In genomic region chr1:20496725-20497383, GRCh38 we compare ENCODE assay signal across 12 cellular contexts. TPM values are rescaled to one million over a fixed set of nuclear protein-coding genes. Genes with fewer than 3 reads are reported as not detected.
DNase-seq lines count a peak whose midpoint lies in the region; ATAC-seq and TF ChIP-seq lines count a peak whose summit lies in the region.
"Not testable (repeated sequence)": the region's sequence is repeated elsewhere in the genome, so short reads cannot be mapped to it uniquely, and the experiment has no call there.
"Had no signal": no experiment of that assay in that cellular context is flagged by ENCODE, and none has a peak within 500 bp of the region (broad histone marks: within the 10 kb centered on the region; RNA-seq: fewer than 3 reads in every experiment).

No MANE protein-coding gene starts in this region.

- H3K27ac ChIP-seq in GM23248 (peak overlapping the region; percentile 96), RWPE2 (ENCODE audit: poor library complexity, severe bottlenecking) (peak overlapping the region; percentile 98), mammary epithelial cell (ENCODE audit: insufficient read depth, low read depth, low read length) (peak overlapping the region; percentile 93), esophagus squamous epithelium (peak overlapping the region; percentile 47 to 77 (median 62)), smooth muscle cell (ENCODE audit: low read depth) (peak overlapping the region; percentile 87)

- not testable (repeated sequence) for H3K9me3 ChIP-seq in GM23248 (ENCODE audit: low read depth); RWPE2 (ENCODE audit: severe bottlenecking); mammary epithelial cell (replicated peaks; ENCODE audit: insufficient read depth, low read length); esophagus squamous epithelium; smooth muscle cell (replicated peaks; ENCODE audit: low read depth)

- H3K9ac ChIP-seq in GM23248; smooth muscle cell (ENCODE audit: low read depth): not testable (repeated sequence)
- peak overlapping the region; percentile 54 for H3K9ac ChIP-seq in mammary epithelial cell (ENCODE audit: insufficient read depth, low read length)

- not testable (repeated sequence) for H2AFZ ChIP-seq in GM23248; smooth muscle cell (ENCODE audit: low read depth)
- peak overlapping the region; percentile 6 for H2AFZ ChIP-seq in mammary epithelial cell (ENCODE audit: low read depth, low read length)

- not testable (repeated sequence) for H3K79me2 ChIP-seq in GM23248 (ENCODE audit: insufficient read depth); smooth muscle cell (ENCODE audit: low read depth)
- H3K79me2 ChIP-seq in mammary epithelial cell (ENCODE audit: insufficient read depth, low read length): peaks cover 26% of the 10 kb centered on the region

- H3F3A ChIP-seq in GM23248 (ENCODE audit: insufficient read depth): peaks cover 44% of the 10 kb centered on the region
- H3F3A ChIP-seq in smooth muscle cell (ENCODE audit: low read depth): not testable (repeated sequence)

- intact Hi-C loops in mammary epithelial cell (cut with micrococcal nuclease): not testable (repeated sequence)
- intact Hi-C loops in esophagus squamous epithelium (cut with DNase I): loop anchor here (10.0 kb wide), 1 partner anchor 122 kb away; no protein-coding TSS in a partner anchor

- peaks cover 27% of the 10 kb centered on the region for H3K4me1 ChIP-seq in GM23248 (ENCODE audit: insufficient read depth)
- peaks cover 29% of the 10 kb centered on the region for H3K4me1 ChIP-seq in RWPE2 (ENCODE audit: insufficient read depth, poor library complexity, severe bottlenecking)
- peaks cover 42% of the 10 kb centered on the region for H3K4me1 ChIP-seq in mammary epithelial cell (ENCODE audit: insufficient read depth, low read length)
- H3K4me1 ChIP-seq in esophagus squamous epithelium: peaks cover 14 to 38% (median 17%) of the 10 kb centered on the region in 3 donors
- H3K4me1 ChIP-seq in smooth muscle cell (ENCODE audit: low read depth): not testable (repeated sequence)

- not testable (repeated sequence) for TF ChIP-seq CTCF in RWPE2 (IDR thresholded peaks at IDR 0.05; ENCODE audit: poor library complexity, severe bottlenecking); mammary epithelial cell (conservative IDR thresholded peaks at IDR 0.05 in 1 of 2, IDR thresholded peaks at IDR 0.05 in 1 of 2; ENCODE audit: extremely low read depth in 1 of 2, insufficient read depth in 1 of 2, low read depth in 1 of 2, low read length in 2 of 2); esophagus squamous epithelium (IDR thresholded peaks at IDR 0.05); smooth muscle cell (IDR thresholded peaks at IDR 0.05; ENCODE audit: borderline replicate concordance, insufficient read depth, poor library complexity, severe bottlenecking)

- ATAC-seq in RWPE2 (ENCODE audit: low read depth); activated CD8-positive, alpha-beta memory T cell treated with anti-CD3 and anti-CD28 coated beads, Interleukin-2, amount 10 ng/mL, durations not matched to agents 7 days and 5 days: not testable (repeated sequence)

- not testable (repeated sequence) for H3K9me2 ChIP-seq in GM23248 (ENCODE audit: insufficient read depth)

- 83% methylated on average over 12 of the region's 12 CpGs for WGBS in GM23248 (ENCODE audit: low coverage in 1 of 2, low lambda C conversion rate in 2 of 2, missing lambda C conversion rate in 2 of 2), 2 experiments
- 83% methylated on average over 12 of the region's 12 CpGs for WGBS in mammary epithelial cell (ENCODE audit: low coverage, missing lambda C conversion rate)
- 58 to 70% methylated on average over 8 to 10 of the region's 12 CpGs for WGBS in esophagus squamous epithelium, 2 donors
- WGBS in smooth muscle cell (ENCODE audit: low lambda C conversion rate): 90% methylated on average over 12 of the region's 12 CpGs

- peak overlapping the region; percentile 29 for H3K27ac Mint-ChIP-seq in activated CD8-positive, alpha-beta memory T cell treated with anti-CD3 and anti-CD28 coated beads, Interleukin-2, amount 10 ng/mL, durations not matched to agents 7 days and 5 days
- H3K27ac Mint-ChIP-seq in activated naive CD8-positive, alpha-beta T cell: peak overlapping the region; percentile 16

- BruUV-seq in mammary epithelial cell (replicated peaks; lab: Mats Ljungman, UMichigan): not testable (repeated sequence)

- not testable (repeated sequence) for H3K9me3 Mint-ChIP-seq in activated CD8-positive, alpha-beta memory T cell treated with anti-CD3 and anti-CD28 coated beads, Interleukin-2, amount 10 ng/mL, durations not matched to agents 7 days and 5 days (ENCODE audit: low read depth); activated naive CD8-positive, alpha-beta T cell (ENCODE audit: low read depth)

- peaks cover 11% of the 10 kb centered on the region for H3K4me1 Mint-ChIP-seq in activated CD8-positive, alpha-beta memory T cell treated with anti-CD3 and anti-CD28 coated beads, Interleukin-2, amount 10 ng/mL, durations not matched to agents 7 days and 5 days
- H3K4me1 Mint-ChIP-seq in activated naive CD8-positive, alpha-beta T cell (ENCODE audit: low read depth): peaks cover 15% of the 10 kb centered on the region

- not testable (repeated sequence) for DNase-seq in GM23248; activated CD8-positive, alpha-beta memory T cell treated with anti-CD3 and anti-CD28 coated beads, Interleukin-2, amount 10 ng/mL, durations not matched to agents 7 days and 5 days; mammary epithelial cell; esophagus squamous epithelium (lab: John Stamatoyannopoulos, UW); smooth muscle cell (lab: John Stamatoyannopoulos, UW; ENCODE audit: unreplicated experiment)
- peak; percentile 7 for DNase-seq in RWPE2 (ENCODE audit: low spot score)

- not testable (repeated sequence) for H3K27me3 Mint-ChIP-seq in activated CD8-positive, alpha-beta memory T cell treated with anti-CD3 and anti-CD28 coated beads, Interleukin-2, amount 10 ng/mL, durations not matched to agents 7 days and 5 days; activated naive CD8-positive, alpha-beta T cell

- in situ Hi-C loops in GM23248 (cut with MboI): not testable (repeated sequence)
- in situ Hi-C loops in mammary epithelial cell (cut with MboI; ENCODE audit: low sequenced_read_pairs in 2 of 2): loop anchor here (10.0 to 25.0 kb wide), 3 partner anchors 132 to 585 kb away; partner anchors contain the start of gene PLA2G2E (in 1 of the 2)

- TF ChIP-seq POLR2A in esophagus squamous epithelium (IDR thresholded peaks at IDR 0.05): not testable (repeated sequence)

- H3K4me3 Mint-ChIP-seq in activated CD8-positive, alpha-beta memory T cell treated with anti-CD3 and anti-CD28 coated beads, Interleukin-2, amount 10 ng/mL, durations not matched to agents 7 days and 5 days; activated naive CD8-positive, alpha-beta T cell: not testable (repeated sequence)

- H4K20me1 ChIP-seq in GM23248 (ENCODE audit: insufficient read depth); mammary epithelial cell (ENCODE audit: insufficient read depth, low read length); smooth muscle cell (ENCODE audit: low read depth): not testable (repeated sequence)

- not testable (repeated sequence) for H3K4me3 ChIP-seq in GM23248; RWPE2 (ENCODE audit: severe bottlenecking); mammary epithelial cell (replicated peaks in 1 of 3; ENCODE audit: insufficient read depth in 1 of 3, low read depth in 2 of 3, low read length in 3 of 3); esophagus squamous epithelium; smooth muscle cell

- peaks cover 15% of the 10 kb centered on the region for H3K36me3 Mint-ChIP-seq in activated CD8-positive, alpha-beta memory T cell treated with anti-CD3 and anti-CD28 coated beads, Interleukin-2, amount 10 ng/mL, durations not matched to agents 7 days and 5 days
- H3K36me3 Mint-ChIP-seq in activated naive CD8-positive, alpha-beta T cell: not testable (repeated sequence)

- H3K27me3 ChIP-seq in GM23248 (replicated peaks; ENCODE audit: insufficient read depth); RWPE2 (ENCODE audit: insufficient read depth, poor library complexity, severe bottlenecking); mammary epithelial cell (ENCODE audit: insufficient read depth, low read length); esophagus squamous epithelium; smooth muscle cell (ENCODE audit: low read depth): not testable (repeated sequence)

- not testable (repeated sequence) for H3K36me3 ChIP-seq in GM23248 (ENCODE audit: low read depth); smooth muscle cell (ENCODE audit: low read depth)
- H3K36me3 ChIP-seq in RWPE2 (ENCODE audit: low read depth) (peaks cover 34% of the 10 kb centered on the region), mammary epithelial cell (ENCODE audit: insufficient read depth, low read length) (peaks cover 12% of the 10 kb centered on the region), esophagus squamous epithelium (peaks cover 25 to 46% (median 30%) of the 10 kb centered on the region in 3 donors)

- H3K4me2 ChIP-seq in GM23248 (ENCODE audit: unreplicated experiment); smooth muscle cell: not testable (repeated sequence)
- peak overlapping the region; percentile 9 for H3K4me2 ChIP-seq in mammary epithelial cell (ENCODE audit: insufficient read depth, low read depth, low read length)

- CTCF ChIA-PET in activated CD8-positive, alpha-beta memory T cell treated with anti-CD3 and anti-CD28 coated beads, Interleukin-2, amount 10 ng/mL, durations not matched to agents 7 days and 5 days (lab: Charles Lee): interaction anchor here (1.2 kb wide), 1 partner anchor 282 kb away, joined by 3 read pairs; no protein-coding TSS in a partner anchor
- CTCF ChIA-PET in mammary epithelial cell (lab: Charles Lee; ENCODE audit: low non-redundant PET): not testable (repeated sequence)

- dilution Hi-C loops in mammary epithelial cell (cut with HindIII; ENCODE audit: low sequenced_read_pairs): not testable (repeated sequence)

RNA-seq across cellular contexts. Expression of gene CAMK2N1, which starts 10.8 kb away (rescaled TPM):
- 37.6 and 38.2 TPM in 2 replicates for total RNA-seq in GM23248 (2014; rRNA removed; shearing (Covaris generic))
- polyA plus RNA-seq in GM23248 (2016; fragmentation: Nextera tagmentation; extraction: Ambion mirVana) (28.6 and 28.8 TPM in 2 replicates), mammary epithelial cell (47.0 TPM), smooth muscle cell (11.0 TPM in 2 replicates)
- under 1 TPM; 0.47 to 0.82 TPM for total RNA-seq in activated CD8-positive, alpha-beta memory T cell treated with anti-CD3 and anti-CD28 coated beads, Interleukin-2, amount 10 ng/mL, durations not matched to agents 7 days and 5 days
- total RNA-seq in mammary epithelial cell (100 to 1,000 TPM in 1 of 2 donors, 10 to 100 TPM in 1; 22.0 to 105 TPM), esophagus squamous epithelium (10 to 100 TPM in 1 of 4 donors, 1 to 10 TPM in 3; 3.1 to 12.8 (median 6.8) TPM), smooth muscle cell (13.2 and 15.9 TPM in 2 replicates)
- 48.4 TPM for polyA minus RNA-seq in mammary epithelial cell
- total RNA-seq: OCI-LY7 had no signal
- polyA plus RNA-seq: GM12878 had no signal

RNA-seq across cellular contexts. Expression of gene MUL1, which starts 11.1 kb away (rescaled TPM):
- total RNA-seq in GM23248 (2014; rRNA removed; shearing (Covaris generic)): 36.8 and 50.7 TPM in 2 replicates
- 50.6 and 51.0 TPM in 2 replicates for polyA plus RNA-seq in GM23248 (2016; fragmentation: Nextera tagmentation; extraction: Ambion mirVana)
- total RNA-seq in activated CD8-positive, alpha-beta memory T cell treated with anti-CD3 and anti-CD28 coated beads, Interleukin-2, amount 10 ng/mL, durations not matched to agents 7 days and 5 days: 10 to 100 TPM; 14.9 to 19.5 TPM
- total RNA-seq in mammary epithelial cell: 10 to 100 TPM; 46.6 to 51.7 TPM
- 41.2 TPM for polyA plus RNA-seq in mammary epithelial cell
- 36.5 TPM for polyA minus RNA-seq in mammary epithelial cell
- total RNA-seq in esophagus squamous epithelium: 10 to 100 TPM; 19.0 to 35.6 (median 26.2) TPM
- 30.6 and 38.7 TPM in 2 replicates for total RNA-seq in smooth muscle cell
- 38.4 and 42.4 TPM in 2 replicates for polyA plus RNA-seq in smooth muscle cell

RNA-seq across cellular contexts. Expression of gene FAM43B, which starts 55.5 kb away (rescaled TPM):
- total RNA-seq in GM23248 (2014; rRNA removed; shearing (Covaris generic)): 0.11 TPM in 1 of 2 replicates, not detected in the other
- 0.31 and 0.52 TPM in 2 replicates for polyA plus RNA-seq in GM23248 (2016; fragmentation: Nextera tagmentation; extraction: Ambion mirVana)
- total RNA-seq in activated CD8-positive, alpha-beta memory T cell treated with anti-CD3 and anti-CD28 coated beads, Interleukin-2, amount 10 ng/mL, durations not matched to agents 7 days and 5 days: not detected
- total RNA-seq in mammary epithelial cell: under 1 TPM in 1 of 2 donors, not detected in 1; 0.49 TPM
- polyA plus RNA-seq in mammary epithelial cell: 0.28 TPM
- not detected for polyA minus RNA-seq in mammary epithelial cell
- under 1 TPM in 3 of 4 donors, not detected in 1; 0.11 to 0.19 (median 0.13) TPM for total RNA-seq in esophagus squamous epithelium
- total RNA-seq in smooth muscle cell: 0.90 and 1.2 TPM in 2 replicates
- 2.7 and 3.4 TPM in 2 replicates for polyA plus RNA-seq in smooth muscle cell
- total RNA-seq: A673; CD4-positive, CD25-positive, alpha-beta regulatory T cell; GM12878; OCI-LY7 had no signal
- polyA plus RNA-seq: BJ; CD4-positive, CD25-positive, alpha-beta regulatory T cell; GM12878 had no signal
